24 cellular contexts compared by ENCODE assay signal in genomic region chr9:91094324-91095083, GRCh38.
"Had no signal": no experiment of that assay in that cellular context is flagged by ENCODE, and none has a peak within 500 bp of the region (broad histone marks: within the 10 kb centered on the region; RNA-seq: fewer than 3 reads in every experiment).

No MANE protein-coding gene starts in this region.

- H3K27me3 Mint-ChIP-seq: T-helper 17 cell had no signal

- H3K9me3 ChIP-seq: adrenal gland had no signal

- H3K4me3 Mint-ChIP-seq: activated B cell treated with CpG ODN at 0.5 μM for 24 hours; activated naive CD4-positive, alpha-beta T cell treated with anti-CD3 and anti-CD28 coated beads for 36 hours; activated naive CD8-positive, alpha-beta T cell treated with anti-CD3 and anti-CD28 coated beads for 36 hours; T-helper 17 cell had no signal

- H3K4me3 ChIP-seq: adrenal gland, MG63 had no signal

- H3K36me3 ChIP-seq: adrenal gland, MG63 had no signal

- ATAC-seq: T-helper 17 cell had no signal

- H3K27ac Mint-ChIP-seq: activated B cell treated with CpG ODN at 0.5 μM for 24 hours; activated naive CD4-positive, alpha-beta T cell treated with anti-CD3 and anti-CD28 coated beads for 36 hours; activated naive CD8-positive, alpha-beta T cell treated with anti-CD3 and anti-CD28 coated beads for 36 hours; T-helper 17 cell had no signal

- DNase-seq: activated B cell treated with CpG ODN at 0.5 μM for 24 hours; activated CD4-positive, alpha-beta T cell treated with anti-CD3 and anti-CD28 coated beads for 1 hour; activated CD4-positive, alpha-beta T cell treated with anti-CD3 and anti-CD28 coated beads, Interleukin-2, amount 50 U/mL, for 4 hours; activated gamma-delta T cell; activated naive CD4-positive, alpha-beta T cell treated with anti-CD3 and anti-CD28 coated beads for 36 hours; activated naive CD8-positive, alpha-beta T cell treated with anti-CD3 and anti-CD28 coated beads for 36 hours; anterior cingulate cortex; cerebellar nuclear complex; MG63; MV-4-11; NCI-H1092 treated with DMSO at 0.1 percent for 48 hours; NCI-H1417 treated with DMSO at 0.1 percent for 48 hours; NCI-H1694; NCI-H2029; NCI-H2107; NCI-H2171 treated with DMSO at 0.1 percent for 48 hours; NCI-H226; NCI-H510A; NCI-H526 treated with DMSO at 0.1 percent for 48 hours; NCI-H82; SIG-M5; T-helper 17 cell; T1000 had no signal
